8 cellular contexts compared by ENCODE assay signal in the genomic region with DNA sequence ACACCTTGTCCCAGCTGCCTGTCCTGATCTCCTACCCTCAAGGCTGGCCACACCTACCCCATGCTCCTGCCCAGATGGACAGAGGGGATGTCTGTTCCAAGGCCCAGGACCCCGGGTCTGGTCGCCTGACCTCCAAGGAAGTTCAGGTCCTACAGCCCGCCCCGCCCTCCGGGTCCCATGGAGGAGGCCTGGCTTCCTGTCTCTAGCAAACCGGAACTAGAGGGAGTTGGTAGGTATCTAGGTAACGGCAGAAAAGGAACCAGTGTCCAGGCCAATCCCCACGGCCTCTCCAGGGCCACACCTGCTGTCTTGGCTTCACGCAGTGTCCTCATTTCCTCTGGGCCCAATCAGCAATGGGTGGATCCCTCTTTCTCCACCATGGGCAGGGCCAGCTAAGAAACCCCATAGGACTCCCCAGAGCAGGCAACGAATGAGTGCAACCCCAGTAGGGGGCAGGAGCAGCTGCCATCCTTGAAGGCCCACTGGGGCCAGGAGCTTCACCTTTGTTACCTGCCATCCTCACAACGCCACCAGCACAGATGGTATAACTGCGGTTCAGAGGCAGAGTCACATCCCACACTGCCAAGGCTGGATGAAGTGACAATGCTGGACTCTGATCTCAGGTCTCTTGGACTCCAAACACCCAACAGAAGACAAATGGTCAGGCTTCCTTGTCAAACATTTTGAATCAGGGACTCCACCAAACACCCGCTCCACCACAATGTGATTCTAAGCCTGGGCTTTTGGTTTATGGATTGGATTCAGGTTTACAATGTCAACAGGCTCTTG. TPM values are rescaled to one million over a fixed set of nuclear protein-coding genes. Genes with fewer than 3 reads are reported as not detected.
A peak's percentile ranks its signal among the peaks of the same experiment; 100 is the strongest.
DNase-seq lines count a peak whose midpoint lies in the region; ATAC-seq and TF ChIP-seq lines count a peak whose summit lies in the region.

No MANE protein-coding gene starts in this region.

- H3K4me1 Mint-ChIP-seq in activated CD8-positive, alpha-beta T cell treated with anti-CD3 and anti-CD28 coated beads for 36 hours (ENCODE audit: low read depth), result peaks cover 55% of the 10 kb centered on the region

- H3K9me3 Mint-ChIP-seq in activated CD8-positive, alpha-beta T cell treated with anti-CD3 and anti-CD28 coated beads for 36 hours, result no peaks in the 10 kb centered on the region

- intact Hi-C loops in activated CD8-positive, alpha-beta T cell treated with anti-CD3 and anti-CD28 coated beads for 36 hours (cut with micrococcal nuclease), result loop anchor here (1.0 kb wide), 1 partner anchor 40 kb away; no protein-coding TSS in a partner anchor

- H3K27ac Mint-ChIP-seq in activated CD8-positive, alpha-beta T cell treated with anti-CD3 and anti-CD28 coated beads for 36 hours, result peak overlapping the region; percentile 80

- POLR2A ChIA-PET in activated CD8-positive, alpha-beta T cell treated with anti-CD3 and anti-CD28 coated beads for 36 hours (lab: Charles Lee), result interaction anchor here (0.9 to 15.4 kb wide), 5 partner anchors 8 to 65 kb away, joined by 3 to 394 read pairs (median 139); partner anchors contain the start of genes PXN, RNU4-1, RNU4-2 and RPLP0

- no peak; the same call in 1 of the 2 replicates for TF ChIP-seq CTCF in 22Rv1 (IDR thresholded peaks at IDR 0.05)
- no peak for TF ChIP-seq CTCF in activated CD8-positive, alpha-beta T cell treated with anti-CD3 and anti-CD28 coated beads for 36 hours (IDR thresholded peaks at IDR 0.05)
- no peak for TF ChIP-seq CTCF in omental fat pad (IDR thresholded peaks at IDR 0.05)

- peaks cover 2% of the 10 kb centered on the region for H3K36me3 Mint-ChIP-seq in activated CD8-positive, alpha-beta T cell treated with anti-CD3 and anti-CD28 coated beads for 36 hours (ENCODE audit: low read depth)

- CTCF ChIA-PET in activated CD8-positive, alpha-beta T cell treated with anti-CD3 and anti-CD28 coated beads for 36 hours (lab: Charles Lee), result interaction anchor here (1.0 to 10.3 kb wide), 7 partner anchors 12 to 76 kb away, joined by 4 to 749 read pairs (median 55); partner anchors contain the start of genes PXN, RNU4-1, RNU4-2 and RPLP0

- peak overlapping the region; percentile 51 for H3K4me3 Mint-ChIP-seq in activated CD8-positive, alpha-beta T cell treated with anti-CD3 and anti-CD28 coated beads for 36 hours

- ATAC-seq in GM19463 (IDR thresholded peaks at IDR 0.05; ENCODE audit: unreplicated experiment) (peak; percentile 50), HG03139 (IDR thresholded peaks at IDR 0.05; ENCODE audit: unreplicated experiment) (no peak), omental fat pad (ENCODE audit: low FRiP score) (no peak)
- ATAC-seq in activated CD8-positive, alpha-beta T cell treated with anti-CD3 and anti-CD28 coated beads for 36 hours, result peak; percentile 11

- DNase-seq in activated CD8-positive, alpha-beta T cell treated with anti-CD3 and anti-CD28 coated beads for 36 hours, result peak; percentile 45
- DNase-seq in kidney tubule cell (ENCODE audit: low spot score) (peak; percentile 68), omental fat pad (ENCODE audit: low spot score) (no peak), NCI-H345 (lab: John Stamatoyannopoulos, UW) (no peak)
- DNase-seq in effector CD4-positive, alpha-beta T cell, result no peak

- H3K27ac ChIP-seq in 22Rv1, result 0 out of 2 replicates have a peak overlapping the region, but pooled peaks have one; percentile 17

- no peaks in the 10 kb centered on the region for H3K27me3 Mint-ChIP-seq in activated CD8-positive, alpha-beta T cell treated with anti-CD3 and anti-CD28 coated beads for 36 hours

RNA-seq across cellular contexts. Expression of gene RPLP0, which starts 25.1 kb away (rescaled TPM):
- 1,000 to 10,000 TPM; 4,421 to 4,585 TPM for total RNA-seq in activated CD8-positive, alpha-beta T cell treated with anti-CD3 and anti-CD28 coated beads for 36 hours
- total RNA-seq in omental fat pad, result 1,000 to 10,000 TPM; 2,289 to 4,489 (median 2,885) TPM

RNA-seq across cellular contexts. Expression of gene GCN1, which starts 31.5 kb away (rescaled TPM):
- 100 to 1,000 TPM; 130 to 137 TPM for total RNA-seq in activated CD8-positive, alpha-beta T cell treated with anti-CD3 and anti-CD28 coated beads for 36 hours
- 10 to 100 TPM; 52.5 to 99.4 (median 72.1) TPM for total RNA-seq in omental fat pad

RNA-seq across cellular contexts. Expression of gene PXN, which starts 39.5 kb away (rescaled TPM):
- 10 to 100 TPM; 40.2 to 45.3 TPM for total RNA-seq in activated CD8-positive, alpha-beta T cell treated with anti-CD3 and anti-CD28 coated beads for 36 hours
- 100 to 1,000 TPM in 1 of 4 donors, 10 to 100 TPM in 3; 40.0 to 151 (median 73.1) TPM for total RNA-seq in omental fat pad

Comparison
In these comparisons a context has a peak if more than half of its experiments do, and no peak if none do; other contexts are left out.
1. ATAC-seq: peak in GM19463 (single experiment) and activated CD8-positive, alpha-beta T cell treated with anti-CD3 and anti-CD28 coated beads for 36 hours (single experiment); none in HG03139 (single experiment) and omental fat pad (single experiment).
2. DNase-seq: peak in activated CD8-positive, alpha-beta T cell treated with anti-CD3 and anti-CD28 coated beads for 36 hours (single experiment) and kidney tubule cell (single experiment); none in effector CD4-positive, alpha-beta T cell (single experiment), omental fat pad (single experiment) and NCI-H345 (single experiment).